9 cellular contexts compared by ENCODE assay signal in genomic region chr3:168511428-168512014, GRCh38.
DNase-seq lines count a peak whose midpoint lies in the region; ATAC-seq and TF ChIP-seq lines count a peak whose summit lies in the region.
"Had no signal": no experiment of that assay in that cellular context is flagged by ENCODE, and none has a peak within 500 bp of the region (broad histone marks: within the 10 kb centered on the region; RNA-seq: fewer than 3 reads in every experiment).

No MANE protein-coding gene starts in this region.

- no peaks in the 10 kb centered on the region for H3K27me3 ChIP-seq in brain microvascular endothelial cell (replicated peaks)

- no peak for TF ChIP-seq EP300 in Ishikawa (IDR thresholded peaks at IDR 0.05; ENCODE audit: borderline replicate concordance)

- DNase-seq in Daoy (ENCODE audit: low read depth): peak; percentile 9
- DNase-seq in brain microvascular endothelial cell: peak; percentile 5
- peak; percentile 11 for DNase-seq in midbrain (lab: John Stamatoyannopoulos, UW)
- no peak for DNase-seq in NCI-H2029 treated with DMSO at 0.1 percent for 48 hours (lab: John Stamatoyannopoulos, UW)
- DNase-seq in SHP77 treated with DMSO at 0.1 percent for 48 hours (lab: John Stamatoyannopoulos, UW): no peak
- DNase-seq: stimulated activated CD8-positive, alpha-beta memory T cell treated with anti-CD3 and anti-CD28 coated beads, Interleukin-4, amount 100 ng/mL, for 48 hours had no signal

- in situ Hi-C loops in brain microvascular endothelial cell (cut with HindIII; ENCODE audit: low pct_ligation_motif_present, low sequenced_read_pairs): no loop called here

- peak; percentile 70 for TF ChIP-seq CTCF in brain microvascular endothelial cell (IDR thresholded peaks at IDR 0.05; ENCODE audit: low read depth, low read length, missing control alignments)

- H3K4me3 ChIP-seq in brain microvascular endothelial cell (ENCODE audit: low read depth, low read length): no peak overlapping the region

- no peaks in the 10 kb centered on the region for H3K36me3 ChIP-seq in brain microvascular endothelial cell (replicated peaks)

- no peak overlapping the region for H3K27ac ChIP-seq in brain microvascular endothelial cell

- ATAC-seq in HG03342 (IDR thresholded peaks at IDR 0.05; ENCODE audit: unreplicated experiment): no peak
- ATAC-seq in GM19023 (IDR thresholded peaks at IDR 0.05; ENCODE audit: unreplicated experiment): no peak

- peak; percentile 56 for TF ChIP-seq RAD21 in Ishikawa (IDR thresholded peaks at IDR 0.05; ENCODE audit: low read depth)

TF ChIP-seq in Ishikawa, 13 proteins besides CTCF, POLR2A, EP300 and RAD21:
- no peak for TF ChIP-seq MAX (IDR thresholded peaks at IDR 0.05)
- TF ChIP-seq CEBPB (IDR thresholded peaks at IDR 0.05): no peak
- TF ChIP-seq ZBTB7A (IDR thresholded peaks at IDR 0.05; ENCODE audit: low read depth): no peak
- TF ChIP-seq TCF12 (IDR thresholded peaks at IDR 0.05; ENCODE audit: low read depth): no peak
- TF ChIP-seq FOXM1 (IDR thresholded peaks at IDR 0.05; ENCODE audit: borderline replicate concordance, low read depth): no peak
- no peak for TF ChIP-seq CREB1 (IDR thresholded peaks at IDR 0.05; ENCODE audit: low read depth)
- TF ChIP-seq TAF1 (IDR thresholded peaks at IDR 0.05; ENCODE audit: low read depth): no peak
- TF ChIP-seq YY1 (IDR thresholded peaks at IDR 0.05; ENCODE audit: low read depth): no peak
- TF ChIP-seq EGR1 (IDR thresholded peaks at IDR 0.05): no peak
- no peak for TF ChIP-seq REST (IDR thresholded peaks at IDR 0.05; ENCODE audit: low read depth)

Comparison
In these comparisons a context has a peak if more than half of its experiments do, and no peak if none do; other contexts are left out.
1. DNase-seq: peak in Daoy (single experiment), brain microvascular endothelial cell (single experiment) and midbrain (single experiment); none in NCI-H2029 treated with DMSO at 0.1 percent for 48 hours (single experiment) and SHP77 treated with DMSO at 0.1 percent for 48 hours (single experiment).